25 cellular contexts compared by ENCODE assay signal in genomic region chr18:26506012-26506411, GRCh38.
"Had no signal": no experiment of that assay in that cellular context is flagged by ENCODE, and none has a peak within 500 bp of the region (broad histone marks: within the 10 kb centered on the region; RNA-seq: fewer than 3 reads in every experiment).

No MANE protein-coding gene starts in this region.

- H3K9ac ChIP-seq: neural progenitor cell had no signal

- H3K27me3 ChIP-seq: esophagus squamous epithelium, heart right ventricle, neural progenitor cell, testis, tibial artery had no signal

- H2AFZ ChIP-seq: neural progenitor cell had no signal

- H3K9me3 ChIP-seq: esophagus squamous epithelium, heart right ventricle, psoas muscle, testis, tibial artery had no signal

- H3K4me1 ChIP-seq: tibial artery had no signal

- DNase-seq: cortex of kidney; effector memory CD8-positive, alpha-beta T cell; erythroblast; esophagus squamous epithelium; foreskin melanocyte; glutamatergic neuron; heart right ventricle; hypothalamus; immature natural killer cell; naive thymus-derived CD4-positive, alpha-beta T cell; posterior cingulate gyrus; psoas muscle; right cardiac atrium; stimulated activated CD4-positive, alpha-beta T cell treated with anti-CD3 and anti-CD28 coated beads, Interleukin-15, amount 100 ng/mL, for 24 hours; stimulated activated CD4-positive, alpha-beta T cell treated with anti-CD3 and anti-CD28 coated beads, Interleukin-2, amount 100 ng/mL, for 48 hours; stimulated activated naive B cell treated with anti-CD40 and anti-IgM and Interleukin-4, amounts not matched to agents 10 μg/mL and 1 μg/mL and 100 μg/mL, for 72 hours; substantia nigra; testis; tibial artery had no signal

- H3K27ac ChIP-seq: esophagus squamous epithelium, heart right ventricle, neural progenitor cell, psoas muscle, skin epidermis, testis, tibial artery had no signal

- H3K4me3 ChIP-seq: esophagus squamous epithelium, heart right ventricle, lung, neural progenitor cell, psoas muscle, skin epidermis, testis, tibial artery had no signal

- H3K4me2 ChIP-seq: neural progenitor cell had no signal

- H3K36me3 ChIP-seq: heart right ventricle, neural progenitor cell, tibial artery had no signal

- FAIRE-seq: endometrium, keratinocyte had no signal

- ATAC-seq: effector memory CD8-positive, alpha-beta T cell; heart right ventricle; left lobe of liver; naive thymus-derived CD4-positive, alpha-beta T cell; psoas muscle; right cardiac atrium; stimulated activated naive B cell treated with anti-CD40 and anti-IgM and Interleukin-4, amounts not matched to agents 10 μg/mL and 1 μg/mL and 100 μg/mL, for 72 hours had no signal
